Comparison of ENCODE assay signal across 10 cellular contexts in the genomic region with DNA sequence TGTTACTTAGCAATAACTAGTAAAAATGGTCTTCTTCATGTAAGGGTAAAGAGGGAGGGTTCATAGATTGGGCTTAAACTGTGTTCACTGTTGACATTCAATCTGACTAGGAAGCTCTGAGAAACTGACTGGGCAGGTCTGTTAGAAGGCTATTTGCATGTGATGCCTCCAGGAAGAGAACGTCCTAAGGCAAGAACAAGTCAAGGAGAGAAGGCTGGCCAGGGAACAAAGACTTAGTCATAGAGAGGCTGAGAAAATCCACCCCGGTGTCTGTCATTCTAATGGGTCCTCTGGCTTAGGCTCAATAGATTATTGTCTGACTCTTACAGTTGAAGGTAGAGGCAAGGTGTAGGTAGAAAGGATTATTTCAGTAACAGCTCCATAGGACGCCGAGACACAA. TPM values are rescaled to one million over a fixed set of nuclear protein-coding genes. Genes with fewer than 3 reads are reported as not detected.
DNase-seq lines count a peak whose midpoint lies in the region; ATAC-seq and TF ChIP-seq lines count a peak whose summit lies in the region.
"Had no signal": no experiment of that assay in that cellular context is flagged by ENCODE, and none has a peak within 500 bp of the region (broad histone marks: within the 10 kb centered on the region; RNA-seq: fewer than 3 reads in every experiment).

No MANE protein-coding gene starts in this region.

- H3K27ac Mint-ChIP-seq in activated naive CD4-positive, alpha-beta T cell treated with anti-CD3 and anti-CD28 coated beads, Interleukin-2, amount 50 U/mL, for 24 hours: peak overlapping the region; percentile 75
- no peak overlapping the region for H3K27ac Mint-ChIP-seq in nephron progenitor cell
- H3K27ac Mint-ChIP-seq in immature natural killer cell: peak overlapping the region in 1 of 6 donors; percentile 54

- DNase-seq in activated naive CD4-positive, alpha-beta T cell (lab: John Stamatoyannopoulos, UW): no peak
- DNase-seq in SK-MEL-5 (ENCODE audit: low read depth, low spot score): peak; percentile 93
- peak; percentile 53 for DNase-seq in iris pigment epithelial cell (ENCODE audit: low read depth)
- DNase-seq in thoracic aorta (ENCODE audit: low spot score): no peak
- DNase-seq in nephron progenitor cell: no peak
- DNase-seq in immature natural killer cell: no peak
- no peak for DNase-seq in adrenal gland
- DNase-seq: activated naive CD4-positive, alpha-beta T cell treated with anti-CD3 and anti-CD28 coated beads, Interleukin-2, amount 50 U/mL, for 16 hours; KBM-7 had no signal

- no peak overlapping the region for H3K4me3 Mint-ChIP-seq in activated naive CD4-positive, alpha-beta T cell treated with anti-CD3 and anti-CD28 coated beads, Interleukin-2, amount 50 U/mL, for 24 hours
- no peak overlapping the region for H3K4me3 Mint-ChIP-seq in nephron progenitor cell
- no peak overlapping the region for H3K4me3 Mint-ChIP-seq in immature natural killer cell

- H3K4me1 ChIP-seq in thoracic aorta (ENCODE audit: control insufficient read depth in 1 of 2, low read depth in 2 of 2) (peaks cover 28 to 56% of the 10 kb centered on the region in 2 donors), adrenal gland (replicated peaks in 1 of 2) (peaks cover 0 to 2% of the 10 kb centered on the region in 2 donors)

- H3K27me3 ChIP-seq in thoracic aorta (replicated peaks; ENCODE audit: insufficient read depth): no peaks in the 10 kb centered on the region
- no peaks in the 10 kb centered on the region for H3K27me3 ChIP-seq in adrenal gland

- ATAC-seq in thoracic aorta (ENCODE audit: insufficient number of reproducible peaks, low FRiP score, low read depth): peak; percentile 15

- H3K36me3 Mint-ChIP-seq in activated naive CD4-positive, alpha-beta T cell treated with anti-CD3 and anti-CD28 coated beads, Interleukin-2, amount 50 U/mL, for 24 hours: peaks cover 8% of the 10 kb centered on the region
- H3K36me3 Mint-ChIP-seq in nephron progenitor cell (ENCODE audit: low read depth): peaks cover 5% of the 10 kb centered on the region
- peaks cover 0 to 5% (median 0%) of the 10 kb centered on the region in 3 donors for H3K36me3 Mint-ChIP-seq in immature natural killer cell

- H3K4me1 Mint-ChIP-seq in activated naive CD4-positive, alpha-beta T cell treated with anti-CD3 and anti-CD28 coated beads, Interleukin-2, amount 50 U/mL, for 24 hours: peaks cover 86% of the 10 kb centered on the region
- peaks cover 4% of the 10 kb centered on the region for H3K4me1 Mint-ChIP-seq in nephron progenitor cell
- H3K4me1 Mint-ChIP-seq in immature natural killer cell: peaks cover 21 to 27% of the 10 kb centered on the region in 2 donors

- no peaks in the 10 kb centered on the region for H3K36me3 ChIP-seq in thoracic aorta
- H3K36me3 ChIP-seq in adrenal gland (replicated peaks in 1 of 2): no peaks in the 10 kb centered on the region

- intact Hi-C loops in adrenal gland (cut with DNase I): no loop called here

- H3K9me3 ChIP-seq in thoracic aorta (no peaks in the 10 kb centered on the region), adrenal gland (replicated peaks in 1 of 3) (no peaks in the 10 kb centered on the region)

- no peak for TF ChIP-seq CTCF in thoracic aorta (IDR thresholded peaks at IDR 0.05)
- TF ChIP-seq CTCF in nephron progenitor cell (IDR thresholded peaks at IDR 0.05): no peak
- TF ChIP-seq CTCF in adrenal gland (IDR thresholded peaks at IDR 0.05): no peak

- no peaks in the 10 kb centered on the region for H3K9me3 Mint-ChIP-seq in activated naive CD4-positive, alpha-beta T cell treated with anti-CD3 and anti-CD28 coated beads, Interleukin-2, amount 50 U/mL, for 24 hours
- H3K9me3 Mint-ChIP-seq in nephron progenitor cell (peaks cover 17% of the 10 kb centered on the region), immature natural killer cell (no peaks in the 10 kb centered on the region)

- H3K4me3 ChIP-seq in thoracic aorta: no peak overlapping the region
- H3K4me3 ChIP-seq in adrenal gland: no peak overlapping the region

- H3K27me3 Mint-ChIP-seq in activated naive CD4-positive, alpha-beta T cell treated with anti-CD3 and anti-CD28 coated beads, Interleukin-2, amount 50 U/mL, for 24 hours: no peaks in the 10 kb centered on the region
- H3K27me3 Mint-ChIP-seq in nephron progenitor cell (ENCODE audit: low read depth, poor library complexity): peaks cover 2% of the 10 kb centered on the region
- H3K27me3 Mint-ChIP-seq in immature natural killer cell (ENCODE audit: low read depth in 3 of 3): peaks cover 0 to 17% (median 6%) of the 10 kb centered on the region in 3 donors

- no peak for TF ChIP-seq POLR2A in adrenal gland (IDR thresholded peaks at IDR 0.05)

- in situ Hi-C loops in SK-MEL-5 (cut with HindIII; ENCODE audit: low pct_unique_long_range_greater_than_20kb, low sequenced_read_pairs): no loop called here

- 67 to 82% (median 77%) methylated on average over 4 of the region's 4 CpGs for WGBS in adrenal gland, 4 donors

- H3K27ac ChIP-seq in thoracic aorta (peak overlapping the region; percentile 52 to 56), adrenal gland (no peak overlapping the region)

RNA-seq across cellular contexts. Expression of gene CD44, which starts 50.3 kb away (rescaled TPM):
- 143 and 147 TPM in 2 replicates for total RNA-seq in SK-MEL-5 (2014; rRNA removed; shearing (Covaris generic))
- polyA plus RNA-seq in SK-MEL-5 (2015; cell fraction: cytosol; rRNA removed): 871 and 897 TPM in 2 replicates
- 227 and 250 TPM in 2 replicates for polyA plus RNA-seq in SK-MEL-5 (2015; cell fraction: nucleus; rRNA removed)
- total RNA-seq in thoracic aorta (100 to 1,000 TPM; 321 to 613 TPM), adrenal gland (100 to 1,000 TPM in 2 of 8 donors, 10 to 100 TPM in 6; 65.3 to 110 (median 83.2) TPM)
- polyA plus RNA-seq in immature natural killer cell (100 to 1,000 TPM; 213 to 247 (median 216) TPM), adrenal gland (10 to 100 TPM; 20.2 to 81.2 (median 32.5) TPM)

Comparison
In these comparisons a context has a peak if more than half of its experiments do, and no peak if none do; other contexts are left out.
1. DNase-seq: peak in SK-MEL-5 (single experiment) and iris pigment epithelial cell (single experiment); none in activated naive CD4-positive, alpha-beta T cell (0 of 4), thoracic aorta (single experiment), nephron progenitor cell (single experiment), immature natural killer cell (0 of 3) and adrenal gland (0 of 7).
2. H3K27ac ChIP-seq: peak in thoracic aorta (2 of 2); none in adrenal gland (0 of 5).